Comparison of ENCODE assay signal across 22 cellular contexts in the genomic region with DNA sequence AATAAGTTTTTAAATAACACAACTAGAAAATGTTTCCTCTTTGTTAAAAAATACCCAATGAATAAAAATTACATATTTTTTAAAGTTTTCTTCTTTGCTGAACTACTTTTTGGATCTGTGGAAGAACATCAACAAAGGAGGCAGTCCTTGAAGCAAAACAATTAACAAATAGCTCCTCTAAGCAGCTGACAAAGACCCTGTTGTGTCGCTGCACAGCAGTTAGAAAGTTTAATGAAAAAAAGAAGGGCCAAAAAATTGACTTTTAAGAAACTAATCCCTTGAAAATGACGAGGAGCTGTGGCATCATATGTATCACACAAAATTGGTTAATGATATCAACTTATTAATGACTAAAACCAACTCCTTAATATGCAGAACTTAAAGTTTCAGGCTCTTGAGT.
DNase-seq lines count a peak whose midpoint lies in the region; ATAC-seq and TF ChIP-seq lines count a peak whose summit lies in the region.
"Had no signal": no experiment of that assay in that cellular context is flagged by ENCODE, and none has a peak within 500 bp of the region (broad histone marks: within the 10 kb centered on the region; RNA-seq: fewer than 3 reads in every experiment).

No MANE protein-coding gene starts in this region.

- no peaks in the 10 kb centered on the region for H3K9me3 ChIP-seq in neural progenitor cell (ENCODE audit: low read depth)
- no peaks in the 10 kb centered on the region for H3K9me3 ChIP-seq in gastroesophageal sphincter
- H3K9me3 ChIP-seq: BLaER1, SK-N-SH had no signal

- H2AFZ ChIP-seq in neural progenitor cell (replicated peaks) = no peak overlapping the region

- DNase-seq in SK-MEL-5 (ENCODE audit: low read depth, low spot score) (peak; percentile 68), globus pallidus (ENCODE audit: low spot score) (peak; percentile 86), neural progenitor cell (ENCODE audit: low spot score) (peak; percentile 45)
- DNase-seq: CD4-positive, CD25-positive, alpha-beta regulatory T cell; COR-L47; DMS53; HCEC 1CT; MV-4-11; NCI-H1105; NCI-H1436 treated with DMSO at 0.1 percent for 48 hours; NCI-H187 treated with DMSO at 0.1 percent for 48 hours; NCI-H2171 treated with DMSO at 0.1 percent for 48 hours; NCI-H524; NCI-H748 treated with DMSO at 0.1 percent for 48 hours; SIG-M5; SK-N-SH had no signal

- no peak overlapping the region for H3K27ac ChIP-seq in neural progenitor cell
- H3K27ac ChIP-seq in temporal lobe (ENCODE audit: low read depth, low read length) = peak overlapping the region; percentile 86
- no peak overlapping the region for H3K27ac ChIP-seq in gastroesophageal sphincter
- H3K27ac ChIP-seq: BLaER1 had no signal

- H3K27me3 Mint-ChIP-seq in neural progenitor cell (ENCODE audit: insufficient read depth, low read depth) = no peaks in the 10 kb centered on the region
- H3K27me3 Mint-ChIP-seq: CD4-positive, CD25-positive, alpha-beta regulatory T cell had no signal

- WGBS in gastroesophageal sphincter (ENCODE audit: low coverage in 1 of 2), 2 donors = 55 to 85% methylated on average over 2 of the region's 2 CpGs

- H3K9ac ChIP-seq in neural progenitor cell = no peak overlapping the region
- H3K9ac ChIP-seq: BLaER1, SK-N-SH had no signal

- TF ChIP-seq POLR2A in gastroesophageal sphincter (IDR thresholded peaks at IDR 0.05) = no peak

- H3K4me1 Mint-ChIP-seq in neural progenitor cell = no peaks in the 10 kb centered on the region
- H3K4me1 Mint-ChIP-seq: CD4-positive, CD25-positive, alpha-beta regulatory T cell had no signal

- no peaks in the 10 kb centered on the region for H3F3A ChIP-seq in neural progenitor cell (ENCODE audit: low read depth)

- H3K27ac Mint-ChIP-seq in neural progenitor cell = no peak overlapping the region
- H3K27ac Mint-ChIP-seq: CD4-positive, CD25-positive, alpha-beta regulatory T cell had no signal

- H3K4me3 Mint-ChIP-seq in neural progenitor cell = no peak overlapping the region
- H3K4me3 Mint-ChIP-seq: CD4-positive, CD25-positive, alpha-beta regulatory T cell had no signal

- ATAC-seq in HG02852 (IDR thresholded peaks at IDR 0.05; ENCODE audit: unreplicated experiment) = no peak
- no peak for ATAC-seq in gastroesophageal sphincter
- ATAC-seq in GM21526 (IDR thresholded peaks at IDR 0.05; ENCODE audit: low FRiP score, unreplicated experiment) = no peak
- ATAC-seq: K562 had no signal

- no peak overlapping the region for H3K4me3 ChIP-seq in neural progenitor cell
- no peak overlapping the region for H3K4me3 ChIP-seq in gastroesophageal sphincter
- H3K4me3 ChIP-seq: BLaER1, K562 had no signal

- TF ChIP-seq CTCF in neural progenitor cell (IDR thresholded peaks at IDR 0.05) (no peak), gastroesophageal sphincter (IDR thresholded peaks at IDR 0.05) (no peak)

- H3K36me3 ChIP-seq in neural progenitor cell (no peaks in the 10 kb centered on the region), gastroesophageal sphincter (no peaks in the 10 kb centered on the region)
- H3K36me3 ChIP-seq: BLaER1 had no signal

- H3K9me3 Mint-ChIP-seq in neural progenitor cell = no peaks in the 10 kb centered on the region

- peak overlapping the region; percentile 66 for H3K4me2 ChIP-seq in neural progenitor cell
- H3K4me2 ChIP-seq: BLaER1, SK-N-SH had no signal

- no peaks in the 10 kb centered on the region for H3K36me3 Mint-ChIP-seq in neural progenitor cell
- H3K36me3 Mint-ChIP-seq: CD4-positive, CD25-positive, alpha-beta regulatory T cell had no signal

- in situ Hi-C loops in SK-MEL-5 (cut with HindIII; ENCODE audit: low pct_unique_long_range_greater_than_20kb, low sequenced_read_pairs) = no loop called here

- no peaks in the 10 kb centered on the region for H4K20me1 ChIP-seq in neural progenitor cell (ENCODE audit: low read depth)
- H4K20me1 ChIP-seq: BLaER1 had no signal

- H3K4me1 ChIP-seq in neural progenitor cell (peaks cover 21% of the 10 kb centered on the region), gastroesophageal sphincter (no peaks in the 10 kb centered on the region)
- H3K4me1 ChIP-seq: BLaER1 had no signal

- no peak for TF ChIP-seq EP300 in gastroesophageal sphincter (IDR thresholded peaks at IDR 0.05)

- H3K27me3 ChIP-seq in neural progenitor cell = no peaks in the 10 kb centered on the region
- H3K27me3 ChIP-seq in gastroesophageal sphincter = no peaks in the 10 kb centered on the region
- H3K27me3 ChIP-seq: BLaER1 had no signal

- H3K79me2 ChIP-seq in neural progenitor cell (ENCODE audit: low read depth) = no peaks in the 10 kb centered on the region
